Comparison of ENCODE assay signal across 8 cellular contexts in genomic region chr10:51010977-51011376, GRCh38.
DNase-seq lines count a peak whose midpoint lies in the region; ATAC-seq and TF ChIP-seq lines count a peak whose summit lies in the region.

No MANE protein-coding gene starts in this region.

- H3K4me1 Mint-ChIP-seq in chondrocyte (ENCODE audit: low read depth): peaks cover 34% of the 10 kb centered on the region
- H3K4me1 Mint-ChIP-seq in mesothelial cell of epicardium: peaks cover 9% of the 10 kb centered on the region

- no peaks in the 10 kb centered on the region for H3K36me3 Mint-ChIP-seq in chondrocyte (ENCODE audit: low read depth)
- H3K36me3 Mint-ChIP-seq in mesothelial cell of epicardium: no peaks in the 10 kb centered on the region

- H3K4me3 Mint-ChIP-seq in chondrocyte (ENCODE audit: unreplicated experiment): no peak overlapping the region
- H3K4me3 Mint-ChIP-seq in mesothelial cell of epicardium: no peak overlapping the region

- H3K9me3 Mint-ChIP-seq in chondrocyte (ENCODE audit: low read depth) (peaks cover 2% of the 10 kb centered on the region), mesothelial cell of epicardium (peaks cover 13% of the 10 kb centered on the region)

- ATAC-seq in GM21529 (IDR thresholded peaks at IDR 0.05; ENCODE audit: unreplicated experiment) (peak; percentile 59), GM21367 (IDR thresholded peaks at IDR 0.05; ENCODE audit: unreplicated experiment) (no peak)

- peak; percentile 88 for TF ChIP-seq CTCF in chondrocyte (IDR thresholded peaks at IDR 0.05)
- peak; percentile 89 for TF ChIP-seq CTCF in mesothelial cell of epicardium (IDR thresholded peaks at IDR 0.05; ENCODE audit: unreplicated experiment)

- H3K27ac Mint-ChIP-seq in chondrocyte (ENCODE audit: unreplicated experiment): no peak overlapping the region
- H3K27ac Mint-ChIP-seq in mesothelial cell of epicardium: no peak overlapping the region

- DNase-seq in DMS153 treated with DMSO at 0.1 percent for 48 hours (lab: John Stamatoyannopoulos, UW; ENCODE audit: unreplicated experiment): peak; percentile 17
- no peak for DNase-seq in DMS153 (lab: John Stamatoyannopoulos, UW)
- peak; percentile 59 for DNase-seq in NAMALWA (ENCODE audit: low spot score)
- DNase-seq in chondrocyte (ENCODE audit: low spot score): no peak
- DNase-seq in mesothelial cell of epicardium (ENCODE audit: low spot score in 2 of 2, unreplicated experiment in 2 of 2): no peak
- DNase-seq in foreskin melanocyte: no peak

- no peaks in the 10 kb centered on the region for H3K27me3 Mint-ChIP-seq in chondrocyte (ENCODE audit: low read depth)
- H3K27me3 Mint-ChIP-seq in mesothelial cell of epicardium (ENCODE audit: low read depth): no peaks in the 10 kb centered on the region

Comparison
In these comparisons a context has a peak if more than half of its experiments do, and no peak if none do; other contexts are left out.
1. DNase-seq: peak in DMS153 treated with DMSO at 0.1 percent for 48 hours (single experiment) and NAMALWA (single experiment); none in DMS153 (single experiment), chondrocyte (single experiment), mesothelial cell of epicardium (0 of 2) and foreskin melanocyte (single experiment).